ENCODE assay signal across 8 cellular contexts in the genomic region with DNA sequence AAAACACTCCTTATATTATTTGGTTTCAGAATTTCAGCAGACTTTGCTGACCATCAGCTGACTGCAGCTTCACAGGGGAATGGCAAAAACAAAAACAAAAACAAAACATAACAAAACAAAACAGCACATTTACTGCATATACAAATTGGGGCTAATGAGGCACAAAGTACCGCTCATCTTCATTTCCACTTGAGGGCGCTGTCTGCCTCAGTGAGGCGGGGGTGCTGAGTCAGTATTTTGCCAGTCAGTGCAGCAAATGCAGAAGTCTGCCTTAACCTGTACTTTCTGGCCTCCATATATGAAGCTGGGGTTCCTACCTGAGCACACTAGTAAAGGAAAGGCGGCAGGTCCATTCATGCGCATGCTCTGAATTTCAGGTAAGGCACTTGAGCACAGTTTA. TPM values are rescaled to one million over a fixed set of nuclear protein-coding genes. Genes with fewer than 3 reads are reported as not detected.
DNase-seq lines count a peak whose midpoint lies in the region; ATAC-seq, FAIRE-seq and TF ChIP-seq lines count a peak whose summit lies in the region.

No MANE protein-coding gene starts in this region.

- FAIRE-seq in GM12891 (lab: Jason Lieb, UNC): peak; percentile 87

- no peak for TF ChIP-seq POLR2A in GM12891 (IDR thresholded peaks at IDR 0.05; ENCODE audit: low read depth, low read length)

- H3K27ac ChIP-seq in 22Rv1: no peak overlapping the region

- no peak for ATAC-seq in GM18519 (IDR thresholded peaks at IDR 0.05; ENCODE audit: low FRiP score, unreplicated experiment)

- peak; percentile 32 for DNase-seq in GM12891 (ENCODE audit: insufficient read length, low spot score)
- DNase-seq in Kasumi-1 (lab: John Stamatoyannopoulos, UW): peak; percentile 70 to 71
- DNase-seq in activated CD4-positive, alpha-beta T cell treated with anti-CD3 and anti-CD28 coated beads, Interleukin-2, amount 50 U/mL, for 24 hours (ENCODE audit: low read depth in 1 of 2, low spot score in 1 of 2): peak; percentile 16 to 18
- peak; percentile 13 to 46 for DNase-seq in foreskin fibroblast
- peak; percentile 23 to 33 for DNase-seq in stimulated activated CD8-positive, alpha-beta memory T cell treated with anti-CD3 and anti-CD28 coated beads, Interleukin-2, amount 100 ng/mL, for 48 hours (ENCODE audit: low read depth in 2 of 2)
- no peak for DNase-seq in OCI-M2 (lab: John Stamatoyannopoulos, UW; ENCODE audit: unreplicated experiment)

- TF ChIP-seq CTCF in 22Rv1 (IDR thresholded peaks at IDR 0.05) (peak; percentile 75), foreskin fibroblast (IDR thresholded peaks at IDR 0.05; ENCODE audit: low read depth, low read length) (peak; percentile 57)

- H3K4me3 ChIP-seq in foreskin fibroblast (ENCODE audit: low read depth in 1 of 2, low read length in 2 of 2): no peak overlapping the region

TF ChIP-seq in GM12891, 5 proteins besides CTCF, POLR2A, EP300 and RAD21:
- no peak for TF ChIP-seq TAF1 (IDR thresholded peaks at IDR 0.05; ENCODE audit: low read depth, low read length)
- no peak for TF ChIP-seq POLR2AphosphoS5 (IDR thresholded peaks at IDR 0.05; ENCODE audit: low read depth, low read length)
- TF ChIP-seq POU2F2 (IDR thresholded peaks at IDR 0.05; ENCODE audit: low read depth, low read length): peak; percentile 71; the same call in 1 of the 2 replicates
- peak; percentile 70 for TF ChIP-seq SPI1 (IDR thresholded peaks at IDR 0.05; ENCODE audit: low read depth, low read length)
- TF ChIP-seq PAX5 (IDR thresholded peaks at IDR 0.05; ENCODE audit: insufficient read depth, low read length, severe bottlenecking): no peak

RNA-seq across cellular contexts. Expression of gene DYNLRB2, which starts 13.5 kb away (rescaled TPM):
- 1.1 TPM for polyA plus RNA-seq in GM12891 (2012; ENCODE audit: low read depth, missing spikeins)
